Comparison of ENCODE assay signal across 10 cellular contexts in genomic region chr6:72977114-72977513, GRCh38.
DNase-seq lines count a peak whose midpoint lies in the region; ATAC-seq and TF ChIP-seq lines count a peak whose summit lies in the region.
"Had no signal": no experiment of that assay in that cellular context is flagged by ENCODE, and none has a peak within 500 bp of the region (broad histone marks: within the 10 kb centered on the region; RNA-seq: fewer than 3 reads in every experiment).

No MANE protein-coding gene starts in this region.

- intact Hi-C loops in CD14-positive monocyte (cut with micrococcal nuclease) = no loop called here

- ATAC-seq in HG02885 (IDR thresholded peaks at IDR 0.05; ENCODE audit: poor library complexity, unreplicated experiment) = peak; percentile 89
- ATAC-seq: Panc1 had no signal

- TF ChIP-seq CTCF in nephron progenitor cell (IDR thresholded peaks at IDR 0.05) = no peak
- no peak for TF ChIP-seq CTCF in CD14-positive monocyte (IDR thresholded peaks at IDR 0.05)

- DNase-seq in COLO668 (lab: John Stamatoyannopoulos, UW; ENCODE audit: unreplicated experiment) (peak; percentile 21), GM19240 (ENCODE audit: insufficient read length, low spot score) (peak; percentile 6), NCI-H2029 treated with DMSO at 0.1 percent for 48 hours (lab: John Stamatoyannopoulos, UW) (peak; percentile 57), nephron progenitor cell (no peak), CD14-positive monocyte (ENCODE audit: low spot score) (no peak), ureter (ENCODE audit: low spot score) (no peak), T1000 (lab: John Stamatoyannopoulos, UW) (no peak)
- DNase-seq: activated CD4-positive, alpha-beta memory T cell treated with anti-CD3 and anti-CD28 coated beads for 36 hours had no signal

- H3K4me3 Mint-ChIP-seq in nephron progenitor cell = no peak overlapping the region
- H3K4me3 Mint-ChIP-seq in CD14-positive monocyte = peak overlapping the region in 1 of 2 donors; percentile 49
- H3K4me3 Mint-ChIP-seq: activated CD4-positive, alpha-beta memory T cell treated with anti-CD3 and anti-CD28 coated beads for 36 hours had no signal

- no peak overlapping the region for H3K27ac Mint-ChIP-seq in nephron progenitor cell
- peak overlapping the region in 3 of 7 donors; percentile 25 to 51 (median 33) for H3K27ac Mint-ChIP-seq in CD14-positive monocyte
- H3K27ac Mint-ChIP-seq: activated CD4-positive, alpha-beta memory T cell treated with anti-CD3 and anti-CD28 coated beads for 36 hours had no signal

- H3K9me3 Mint-ChIP-seq in nephron progenitor cell (peaks cover 41% of the 10 kb centered on the region), CD14-positive monocyte (peaks cover 0 to 16% (median 8%) of the 10 kb centered on the region in 7 donors)

- H3K27me3 Mint-ChIP-seq in nephron progenitor cell (ENCODE audit: low read depth, poor library complexity) (no peaks in the 10 kb centered on the region), CD14-positive monocyte (ENCODE audit: low read depth in 3 of 3) (peaks cover 0 to 2% (median 1%) of the 10 kb centered on the region in 3 donors)
- H3K27me3 Mint-ChIP-seq: activated CD4-positive, alpha-beta memory T cell treated with anti-CD3 and anti-CD28 coated beads for 36 hours had no signal

- H3K4me1 Mint-ChIP-seq in nephron progenitor cell (peaks cover 61% of the 10 kb centered on the region), CD14-positive monocyte (peaks cover 21% of the 10 kb centered on the region)

- H3K36me3 Mint-ChIP-seq in nephron progenitor cell (ENCODE audit: low read depth) (peaks cover 32% of the 10 kb centered on the region), CD14-positive monocyte (peaks cover 0 to 1% of the 10 kb centered on the region in 2 donors)

Comparison
In these comparisons a context has a peak if more than half of its experiments do, and no peak if none do; other contexts are left out.
1. DNase-seq: peak in COLO668 (single experiment), GM19240 (single experiment) and NCI-H2029 treated with DMSO at 0.1 percent for 48 hours (single experiment); none in nephron progenitor cell (single experiment), CD14-positive monocyte (single experiment), ureter (single experiment) and T1000 (single experiment).